ENCODE assay signal across 18 cellular contexts in the genomic region with DNA sequence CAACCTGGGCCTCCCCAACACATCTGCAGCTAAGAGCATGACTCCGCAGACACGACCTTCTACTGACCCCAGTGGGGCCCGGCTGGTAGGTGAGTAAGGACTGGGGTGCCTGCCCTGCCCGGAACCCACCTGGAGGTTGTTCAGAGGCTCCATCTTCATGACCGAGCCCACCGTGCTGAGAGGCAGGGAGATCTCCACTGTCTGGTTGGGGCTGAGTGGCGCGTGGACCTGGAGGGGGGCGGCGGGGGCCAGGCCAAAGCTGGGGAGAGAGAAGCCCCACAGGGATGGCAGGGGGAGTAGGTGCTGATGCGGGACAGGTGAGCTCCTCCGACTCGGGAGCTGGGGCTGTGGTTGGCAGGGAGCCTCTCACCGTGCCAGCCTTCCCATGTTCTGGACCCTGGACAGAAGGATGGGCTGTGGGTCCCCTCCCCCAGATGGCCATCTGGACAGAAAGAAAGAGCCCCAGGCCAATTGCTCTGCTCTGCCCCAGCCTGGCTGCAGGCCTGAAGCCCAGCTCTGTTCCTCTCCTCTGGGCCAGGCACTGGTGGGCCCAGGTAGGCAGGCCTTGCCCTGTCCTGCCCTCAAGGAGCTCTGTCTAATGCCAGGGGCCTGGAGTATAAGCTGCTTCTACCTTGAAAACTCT. TPM values are rescaled to one million over a fixed set of nuclear protein-coding genes. Genes with fewer than 3 reads are reported as not detected.
A peak's percentile ranks its signal among the peaks of the same experiment; 100 is the strongest.
DNase-seq lines count a peak whose midpoint lies in the region; ATAC-seq and TF ChIP-seq lines count a peak whose summit lies in the region.
"Had no signal": no experiment of that assay in that cellular context is flagged by ENCODE, and none has a peak within 500 bp of the region (broad histone marks: within the 10 kb centered on the region; RNA-seq: fewer than 3 reads in every experiment).

No MANE protein-coding gene starts in this region.

- H3K4me1 ChIP-seq in osteoblast (ENCODE audit: insufficient read depth, low read length) (no peaks in the 10 kb centered on the region), vagina (peaks cover 13% of the 10 kb centered on the region)

- no peak overlapping the region for H3K4me2 ChIP-seq in osteoblast (ENCODE audit: insufficient read depth, low read length)
- H3K4me2 ChIP-seq: PC-9 had no signal

- H3K27me3 ChIP-seq in AG04450 (ENCODE audit: control insufficient read depth, insufficient read depth, low read length), result no peaks in the 10 kb centered on the region
- no peaks in the 10 kb centered on the region for H3K27me3 ChIP-seq in H7 (ENCODE audit: control insufficient read depth, insufficient read depth, low read length)
- H3K27me3 ChIP-seq in osteoblast (ENCODE audit: insufficient read depth, low read length), result no peaks in the 10 kb centered on the region
- no peaks in the 10 kb centered on the region for H3K27me3 ChIP-seq in vagina

- ATAC-seq in HG02938 (IDR thresholded peaks at IDR 0.05; ENCODE audit: unreplicated experiment), result no peak
- ATAC-seq in activated CD8-positive, alpha-beta memory T cell treated with anti-CD3 and anti-CD28 coated beads, Interleukin-2, amount 10 ng/mL, durations not matched to agents 7 days and 5 days, result no peak

- H3K27me3 Mint-ChIP-seq in activated CD8-positive, alpha-beta memory T cell treated with anti-CD3 and anti-CD28 coated beads, Interleukin-2, amount 10 ng/mL, durations not matched to agents 7 days and 5 days, result no peaks in the 10 kb centered on the region
- H3K27me3 Mint-ChIP-seq: CD4-positive, CD25-positive, alpha-beta regulatory T cell; IgD-negative memory B cell had no signal

- DNase-seq in AG04450 (ENCODE audit: low read depth, low spot score), result no peak
- DNase-seq in H7, result peak; percentile 36
- peak; percentile 50 for DNase-seq in cerebellar cortex (ENCODE audit: low spot score)
- peak; percentile 69 for DNase-seq in osteoblast (ENCODE audit: insufficient read length, low spot score, missing footprints)
- DNase-seq in vagina (ENCODE audit: extremely low spot score in 2 of 2), result no peak
- DNase-seq in activated CD8-positive, alpha-beta memory T cell treated with anti-CD3 and anti-CD28 coated beads, Interleukin-2, amount 10 ng/mL, durations not matched to agents 7 days and 5 days, result no peak
- DNase-seq: AML-193; Calu3; CD4-positive, CD25-positive, alpha-beta regulatory T cell; DMS79; MM.1S; NCI-H1694; NCI-H524; PC-9 had no signal

- intact Hi-C loops in vagina (cut with DNase I), result no loop called here

- H3K36me3 Mint-ChIP-seq in activated CD8-positive, alpha-beta memory T cell treated with anti-CD3 and anti-CD28 coated beads, Interleukin-2, amount 10 ng/mL, durations not matched to agents 7 days and 5 days, result peaks cover 7% of the 10 kb centered on the region

- POLR2A ChIA-PET in AG04450 (lab: Yijun Ruan, JAX), result no interaction called here

- H4K20me1 ChIP-seq in osteoblast (ENCODE audit: insufficient read depth, low read length), result peaks cover 3% of the 10 kb centered on the region

- no peaks in the 10 kb centered on the region for H3K9me3 Mint-ChIP-seq in activated CD8-positive, alpha-beta memory T cell treated with anti-CD3 and anti-CD28 coated beads, Interleukin-2, amount 10 ng/mL, durations not matched to agents 7 days and 5 days (ENCODE audit: low read depth)
- H3K9me3 Mint-ChIP-seq: CD4-positive, CD25-positive, alpha-beta regulatory T cell; IgD-negative memory B cell had no signal

- CTCF ChIA-PET in AG04450 (lab: Charles Lee), result no interaction called here
- CTCF ChIA-PET in activated CD8-positive, alpha-beta memory T cell treated with anti-CD3 and anti-CD28 coated beads, Interleukin-2, amount 10 ng/mL, durations not matched to agents 7 days and 5 days (lab: Charles Lee), result interaction anchor here (0.7 kb wide), 1 partner anchor 14 kb away, joined by 3 read pairs; no protein-coding TSS in a partner anchor

- peak overlapping the region; percentile 11 for H3K27ac ChIP-seq in AG04450 (ENCODE audit: low read depth, low read length)
- H3K27ac ChIP-seq in osteoblast (ENCODE audit: low read depth, low read length), result no peak overlapping the region
- H3K27ac ChIP-seq in vagina, result no peak overlapping the region
- H3K27ac ChIP-seq: PC-9 had no signal

- no peaks in the 10 kb centered on the region for H3K4me1 Mint-ChIP-seq in activated CD8-positive, alpha-beta memory T cell treated with anti-CD3 and anti-CD28 coated beads, Interleukin-2, amount 10 ng/mL, durations not matched to agents 7 days and 5 days
- H3K4me1 Mint-ChIP-seq: CD4-positive, CD25-positive, alpha-beta regulatory T cell; IgD-negative memory B cell had no signal

- no peak for TF ChIP-seq CTCF in AG04450 (IDR thresholded peaks at IDR 0.05; ENCODE audit: low read depth, low read length)
- TF ChIP-seq CTCF in osteoblast (IDR thresholded peaks at IDR 0.05; ENCODE audit: extremely low read depth, low read depth, low read length), result no peak
- TF ChIP-seq CTCF in vagina (IDR thresholded peaks at IDR 0.05), result no peak

- H3K79me2 ChIP-seq in osteoblast (ENCODE audit: insufficient read depth, low read length), result no peaks in the 10 kb centered on the region

- peaks cover 8% of the 10 kb centered on the region for H3K36me3 ChIP-seq in H7 (replicated peaks; ENCODE audit: control insufficient read depth, insufficient read depth, low read length)
- peaks cover 19% of the 10 kb centered on the region for H3K36me3 ChIP-seq in osteoblast (ENCODE audit: insufficient read depth, low read length)
- peaks cover 0 to 51% of the 10 kb centered on the region in 2 donors for H3K36me3 ChIP-seq in vagina

- no peak overlapping the region for H3K4me3 Mint-ChIP-seq in activated CD8-positive, alpha-beta memory T cell treated with anti-CD3 and anti-CD28 coated beads, Interleukin-2, amount 10 ng/mL, durations not matched to agents 7 days and 5 days
- H3K4me3 Mint-ChIP-seq: CD4-positive, CD25-positive, alpha-beta regulatory T cell; IgD-negative memory B cell had no signal

- H3K27ac Mint-ChIP-seq in activated CD8-positive, alpha-beta memory T cell treated with anti-CD3 and anti-CD28 coated beads, Interleukin-2, amount 10 ng/mL, durations not matched to agents 7 days and 5 days, result no peak overlapping the region
- H3K27ac Mint-ChIP-seq: CD4-positive, CD25-positive, alpha-beta regulatory T cell; IgD-negative memory B cell had no signal

- no peaks in the 10 kb centered on the region; the same call in 1 of the 2 replicates for H3K9me3 ChIP-seq in AG04450 (ENCODE audit: control insufficient read depth, insufficient read depth, low read length)
- no peaks in the 10 kb centered on the region for H3K9me3 ChIP-seq in osteoblast (ENCODE audit: low read depth, low read length)
- H3K9me3 ChIP-seq in vagina, result no peaks in the 10 kb centered on the region

- H3K4me3 ChIP-seq in AG04450 (ENCODE audit: low read depth, low read length) (no peak overlapping the region), H7 (ENCODE audit: insufficient read depth, low read depth, low read length) (no peak overlapping the region), osteoblast (ENCODE audit: insufficient read depth, low read length) (no peak overlapping the region), vagina (no peak overlapping the region)
- H3K4me3 ChIP-seq: PC-9 had no signal

- no peak overlapping the region for H2AFZ ChIP-seq in osteoblast (ENCODE audit: low read length)
- H2AFZ ChIP-seq: PC-9 had no signal

- TF ChIP-seq POLR2A in vagina (IDR thresholded peaks at IDR 0.05), result no peak

RNA-seq across cellular contexts. Expression of a gene that starts 16.3 kb away (rescaled TPM):
- not detected in 2 replicates for polyA plus RNA-seq in AG04450 (2011; rRNA removed)
- polyA minus RNA-seq in AG04450 (2011; rRNA and poly(A)+ RNA removed), result not detected in 2 replicates
- 4.2 and 5.1 TPM in 2 replicates for total RNA-seq in H7 (2014; rRNA removed; shearing (Covaris generic))
- total RNA-seq in osteoblast (not detected in 2 replicates), vagina (not detected)
- under 1 TPM; 0.63 to 0.70 TPM for total RNA-seq in activated CD8-positive, alpha-beta memory T cell treated with anti-CD3 and anti-CD28 coated beads, Interleukin-2, amount 10 ng/mL, durations not matched to agents 7 days and 5 days
- total RNA-seq: CD4-positive, CD25-positive, alpha-beta regulatory T cell; H4; PC-9; SK-MEL-5 had no signal
- polyA plus RNA-seq: CD4-positive, CD25-positive, alpha-beta regulatory T cell; IgD-negative memory B cell had no signal

RNA-seq across cellular contexts. Expression of a gene that starts 25.3 kb away (rescaled TPM):
- polyA plus RNA-seq in AG04450 (2011; rRNA removed), result 4.5 and 5.2 TPM in 2 replicates
- 2.2 and 2.9 TPM in 2 replicates for polyA minus RNA-seq in AG04450 (2011; rRNA and poly(A)+ RNA removed)
- 22.2 and 28.3 TPM in 2 replicates for total RNA-seq in H7 (2014; rRNA removed; shearing (Covaris generic))
- total RNA-seq in osteoblast, result 11.6 and 13.0 TPM in 2 replicates
- 17.4 TPM for total RNA-seq in vagina
- 10 to 100 TPM; 12.0 to 16.9 TPM for total RNA-seq in activated CD8-positive, alpha-beta memory T cell treated with anti-CD3 and anti-CD28 coated beads, Interleukin-2, amount 10 ng/mL, durations not matched to agents 7 days and 5 days

RNA-seq across cellular contexts. Expression of a gene that starts 56.6 kb away (rescaled TPM):
- polyA plus RNA-seq in AG04450 (2011; rRNA removed), result 54.1 and 63.7 TPM in 2 replicates
- 116 and 148 TPM in 2 replicates for polyA minus RNA-seq in AG04450 (2011; rRNA and poly(A)+ RNA removed)
- total RNA-seq in H7 (2014; rRNA removed; shearing (Covaris generic)), result 119 and 121 TPM in 2 replicates
- total RNA-seq in osteoblast (35.4 and 37.3 TPM in 2 replicates), vagina (60.9 TPM)
- total RNA-seq in activated CD8-positive, alpha-beta memory T cell treated with anti-CD3 and anti-CD28 coated beads, Interleukin-2, amount 10 ng/mL, durations not matched to agents 7 days and 5 days, result 10 to 100 TPM; 82.9 to 90.8 TPM

Comparison
In these comparisons a context has a peak if more than half of its experiments do, and no peak if none do; other contexts are left out.
1. DNase-seq: peak in H7 (single experiment), cerebellar cortex (single experiment) and osteoblast (single experiment); none in AG04450 (single experiment), vagina (0 of 2) and activated CD8-positive, alpha-beta memory T cell treated with anti-CD3 and anti-CD28 coated beads, Interleukin-2, amount 10 ng/mL, durations not matched to agents 7 days and 5 days (single experiment).